In the genomic region with DNA sequence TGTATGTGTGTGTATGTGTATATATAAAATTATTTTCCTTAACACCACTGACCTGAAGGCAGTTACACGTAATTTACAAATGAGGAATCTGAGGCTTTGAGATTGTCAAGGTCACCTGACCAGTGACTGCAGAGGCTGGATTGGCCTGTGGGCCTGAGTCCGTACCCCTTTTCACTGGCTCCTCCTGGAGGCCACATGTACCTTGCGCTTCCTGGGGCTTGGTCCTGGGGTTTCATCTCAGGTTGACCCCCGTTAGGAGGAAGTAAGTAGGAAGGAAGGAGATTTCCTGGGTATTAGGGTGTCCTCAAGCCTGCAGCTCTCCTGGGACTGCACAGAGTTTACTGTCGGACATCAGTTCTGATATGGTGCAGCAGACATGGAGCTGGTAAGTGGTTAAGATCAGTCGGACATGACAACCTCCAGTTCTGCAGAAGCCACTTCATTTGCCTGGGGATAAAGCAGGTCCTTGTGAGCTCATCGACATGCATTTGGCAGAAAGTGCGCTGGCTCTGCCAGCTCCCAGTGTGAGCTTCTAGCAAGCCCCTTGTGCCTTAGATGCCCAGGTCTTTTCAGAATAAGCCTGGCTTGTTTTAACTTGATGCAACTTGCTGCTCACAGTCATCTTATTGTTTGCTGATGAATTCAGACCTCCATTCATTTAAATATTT, we compare ENCODE assay signal across 8 cellular contexts. TPM values are rescaled to one million over a fixed set of nuclear protein-coding genes. Genes with fewer than 3 reads are reported as not detected.
DNase-seq lines count a peak whose midpoint lies in the region; ATAC-seq, FAIRE-seq and TF ChIP-seq lines count a peak whose summit lies in the region.
"Had no signal": no experiment of that assay in that cellular context is flagged by ENCODE, and none has a peak within 500 bp of the region (broad histone marks: within the 10 kb centered on the region; RNA-seq: fewer than 3 reads in every experiment).

No MANE protein-coding gene starts in this region.

- DNase-seq in bronchial epithelial cell (ENCODE audit: low read depth) (peak; percentile 91), natural killer cell (no peak), DMS53 (lab: John Stamatoyannopoulos, UW) (no peak), foreskin fibroblast (no peak)

- H3K4me1 Mint-ChIP-seq in natural killer cell, result peaks cover 46% of the 10 kb centered on the region in 2 donors

- H3K36me3 ChIP-seq in bronchial epithelial cell (ENCODE audit: control insufficient read depth, insufficient read depth, low read length), result no peaks in the 10 kb centered on the region

- ATAC-seq in GM19455 (IDR thresholded peaks at IDR 0.05; ENCODE audit: unreplicated experiment) (peak; percentile 64), HG03571 (IDR thresholded peaks at IDR 0.05; ENCODE audit: unreplicated experiment) (peak; percentile 74), natural killer cell (peak; percentile 53 to 75 (median 64)), HG03565 (IDR thresholded peaks at IDR 0.05; ENCODE audit: unreplicated experiment) (no peak)
- ATAC-seq: Panc1 had no signal

- H3K27me3 ChIP-seq in bronchial epithelial cell (ENCODE audit: control insufficient read depth, insufficient read depth, low read length), result no peaks in the 10 kb centered on the region

- intact Hi-C loops in natural killer cell (cut with micrococcal nuclease), result loop anchor here (1.0 kb wide), 1 partner anchor 82 kb away; no protein-coding TSS in a partner anchor

- FAIRE-seq in bronchial epithelial cell (lab: Jason Lieb, UNC), result no peak

- no peaks in the 10 kb centered on the region for H3K36me3 Mint-ChIP-seq in natural killer cell

- no peaks in the 10 kb centered on the region for H3K9me3 Mint-ChIP-seq in natural killer cell

- no peak for TF ChIP-seq CTCF in bronchial epithelial cell (IDR thresholded peaks at IDR 0.05; ENCODE audit: insufficient read depth, low read length, severe bottlenecking)
- TF ChIP-seq CTCF in natural killer cell (IDR thresholded peaks at IDR 0.05), result no peak
- no peak for TF ChIP-seq CTCF in foreskin fibroblast (IDR thresholded peaks at IDR 0.05; ENCODE audit: low read depth, low read length)

- H3K4me3 ChIP-seq in bronchial epithelial cell (ENCODE audit: low read depth, low read length) (no peak overlapping the region), foreskin fibroblast (ENCODE audit: low read depth in 1 of 2, low read length in 2 of 2) (no peak overlapping the region)

- H3K27me3 Mint-ChIP-seq in natural killer cell (ENCODE audit: low read depth in 2 of 2), result no peaks in the 10 kb centered on the region

- H3K27ac Mint-ChIP-seq in natural killer cell, result peak overlapping the region; percentile 87 to 91

- H3K4me3 Mint-ChIP-seq in natural killer cell, result peak overlapping the region; percentile 75

RNA-seq across cellular contexts. Expression of a gene that starts 36.6 kb away (rescaled TPM):
- 10.9 and 12.4 TPM in 2 replicates for total RNA-seq in bronchial epithelial cell
- total RNA-seq in natural killer cell, result 10 to 100 TPM; 43.3 to 57.6 (median 47.3) TPM
